In the genomic region with DNA sequence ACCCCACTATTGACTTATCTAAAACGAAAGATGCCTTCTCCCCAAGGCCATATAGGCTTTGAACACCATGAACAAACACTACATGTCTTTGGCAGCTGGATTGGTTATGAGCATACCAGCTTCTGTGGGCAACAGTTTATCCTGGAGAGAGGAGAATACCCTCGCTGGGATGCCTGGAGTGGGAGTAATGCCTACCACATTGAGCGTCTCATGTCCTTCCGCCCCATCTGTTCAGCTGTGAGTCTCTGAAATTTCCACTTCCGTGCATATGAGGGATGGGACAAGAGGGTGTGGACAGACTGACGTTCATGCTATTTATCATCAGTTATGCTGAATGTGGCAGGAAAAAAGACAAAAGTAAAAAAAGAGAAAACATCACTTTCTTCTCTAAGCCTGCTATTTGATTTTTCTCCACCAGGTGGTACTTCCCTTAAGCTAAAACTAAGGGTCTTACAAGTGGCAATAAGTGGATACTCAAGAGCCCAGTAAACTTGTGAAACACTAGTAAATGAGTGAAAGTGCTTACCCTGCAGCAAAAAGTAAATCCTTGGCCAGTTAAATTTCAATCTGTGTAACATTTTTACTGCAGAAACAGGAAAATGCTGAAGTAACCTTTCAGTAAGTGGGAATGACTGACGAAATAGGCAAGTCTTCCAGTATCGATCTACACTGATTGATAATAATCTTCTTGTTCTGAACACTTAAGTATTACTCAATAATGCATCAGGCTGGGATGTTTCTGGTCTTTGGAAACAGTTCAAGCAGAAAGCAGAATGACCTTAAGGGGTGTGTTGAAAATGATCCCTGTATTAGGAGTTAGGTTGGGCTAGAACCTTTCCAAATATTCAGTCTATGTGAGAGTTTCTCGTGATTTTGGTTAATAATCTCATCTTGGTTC, we compare ENCODE assay signal across 1 cellular context.
TF ChIP-seq lines count a peak whose summit lies in the region.

No MANE protein-coding gene starts in this region.

TF ChIP-seq in neural cell, 6 proteins besides CTCF, POLR2A, EP300 and RAD21 (continued from another document):
- TF ChIP-seq EZH2 (IDR thresholded peaks at IDR 0.05; ENCODE audit: borderline replicate concordance, insufficient read depth, low read length, poor library complexity, severe bottlenecking) (no peak), MXI1 (conservative IDR thresholded peaks at IDR 0.05; ENCODE audit: poor library complexity, severe bottlenecking) (no peak)
